In genomic region chr5:56838409-56839039, GRCh38 we compare ENCODE assay signal across 8 cellular contexts. TPM values are rescaled to one million over a fixed set of nuclear protein-coding genes. Genes with fewer than 3 reads are reported as not detected.
DNase-seq lines count a peak whose midpoint lies in the region; ATAC-seq and TF ChIP-seq lines count a peak whose summit lies in the region.

No MANE protein-coding gene starts in this region.

- H3K27me3 ChIP-seq in gastrocnemius medialis, result no peaks in the 10 kb centered on the region

- no peaks in the 10 kb centered on the region for H3K9me3 Mint-ChIP-seq in activated naive CD8-positive, alpha-beta T cell (ENCODE audit: low read depth)

- DNase-seq in DMS79 (lab: John Stamatoyannopoulos, UW) (peak; percentile 11), NCI-H2081 treated with DMSO at 0.1 percent for 48 hours (lab: John Stamatoyannopoulos, UW) (peak; percentile 55), left cardiac atrium (no peak), gastrocnemius medialis (no peak), activated gamma-delta T cell treated with Interleukin-2 at 50 U/mL for 16 hours (no peak)

- intact Hi-C loops in left cardiac atrium (cut with DNase I) (loop anchor here (1.0 to 5.0 kb wide), 2 partner anchors 566 to 568 kb away; no protein-coding TSS in a partner anchor), gastrocnemius medialis (cut with DNase I; ENCODE audit: low total_unique reads) (loop anchor here (2.0 to 5.0 kb wide), 3 partner anchors 568 to 901 kb away; no protein-coding TSS in a partner anchor)

- peaks cover 30 to 50% of the 10 kb centered on the region in 2 donors for H3K4me1 ChIP-seq in gastrocnemius medialis

- peak overlapping the region in 3 of 4 donors; percentile 24 to 36 (median 33) for H3K4me3 ChIP-seq in gastrocnemius medialis

- H3K27ac ChIP-seq in gastrocnemius medialis, result peak overlapping the region; percentile 35 to 53 (median 45)

- no peak for TF ChIP-seq POLR2A in gastrocnemius medialis (IDR thresholded peaks at IDR 0.05)

- in situ Hi-C loops in gastrocnemius medialis (cut with MboI; ENCODE audit: low sequenced_read_pairs in 4 of 4), result loop anchor here in 3 of 4 donors (5.0 to 25.0 kb wide), 3 partner anchors 566 to 901 kb away; no protein-coding TSS in a partner anchor

- H3K4me1 Mint-ChIP-seq in activated naive CD8-positive, alpha-beta T cell (ENCODE audit: low read depth), result peaks cover 78% of the 10 kb centered on the region

- H3K4me3 Mint-ChIP-seq in activated naive CD8-positive, alpha-beta T cell, result peak overlapping the region; percentile 34

- H3K9me3 ChIP-seq in gastrocnemius medialis, result no peaks in the 10 kb centered on the region

- no peaks in the 10 kb centered on the region for H3K36me3 Mint-ChIP-seq in activated naive CD8-positive, alpha-beta T cell

- H3K27me3 Mint-ChIP-seq in activated naive CD8-positive, alpha-beta T cell, result no peaks in the 10 kb centered on the region

- ATAC-seq in GM21381 (IDR thresholded peaks at IDR 0.05; ENCODE audit: unreplicated experiment) (peak; percentile 66), left cardiac atrium (peak; percentile 61 to 64), gastrocnemius medialis (peak; percentile 63 to 83), GM19324 (IDR thresholded peaks at IDR 0.05; ENCODE audit: low FRiP score, unreplicated experiment) (no peak)

- H3K36me3 ChIP-seq in gastrocnemius medialis, result no peaks in the 10 kb centered on the region

- H3K27ac Mint-ChIP-seq in activated naive CD8-positive, alpha-beta T cell, result peak overlapping the region; percentile 82

- TF ChIP-seq CTCF in gastrocnemius medialis (IDR thresholded peaks at IDR 0.05 in 4 of 5, conservative IDR thresholded peaks at IDR 0.05 in 1 of 5), result peak; percentile 43 to 71 (median 58)

RNA-seq across cellular contexts. Expression of gene MAP3K1, which starts 23.2 kb away (rescaled TPM):
- total RNA-seq in left cardiac atrium (1 to 10 TPM; 8.4 to 8.5 TPM), gastrocnemius medialis (1 to 10 TPM; 4.2 to 6.8 (median 5.4) TPM)

Comparison
In these comparisons a context has a peak if more than half of its experiments do, and no peak if none do; other contexts are left out.
1. DNase-seq: peak in DMS79 (single experiment) and NCI-H2081 treated with DMSO at 0.1 percent for 48 hours (single experiment); none in left cardiac atrium (single experiment), gastrocnemius medialis (0 of 2) and activated gamma-delta T cell treated with Interleukin-2 at 50 U/mL for 16 hours (single experiment).